ENCODE assay signal across 16 cellular contexts in the genomic region with DNA sequence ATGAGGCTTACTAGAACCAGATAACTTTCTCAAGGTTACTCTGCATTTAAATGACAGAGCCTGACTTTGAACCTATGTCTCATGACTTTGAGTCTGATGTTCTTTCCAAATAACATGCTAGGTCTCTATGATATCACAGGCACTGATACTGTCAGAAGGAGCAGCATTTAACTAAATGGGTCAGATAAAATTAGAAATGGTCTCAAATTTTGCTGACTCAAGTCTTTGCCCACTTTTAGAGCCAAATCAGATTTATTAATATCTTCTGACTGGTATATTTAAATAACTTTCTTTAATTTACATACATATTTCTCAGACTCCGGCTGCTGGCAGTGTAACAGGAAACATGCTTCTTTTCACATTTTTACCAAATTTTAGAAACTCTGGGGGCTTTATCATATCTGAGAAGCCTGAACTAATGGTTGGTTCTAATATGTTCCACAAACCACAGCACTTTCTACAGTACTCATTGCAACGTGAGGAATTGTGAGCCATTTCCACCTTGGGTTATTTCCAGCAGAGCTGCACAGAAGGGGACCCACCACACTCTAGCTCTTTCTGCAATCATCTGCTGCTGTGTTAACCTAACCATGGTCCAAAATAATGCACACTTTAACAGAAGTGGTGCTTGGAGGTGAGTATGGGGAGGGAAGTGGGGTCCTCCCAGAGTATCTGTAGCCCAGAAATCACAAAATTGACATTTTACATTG.
DNase-seq lines count a peak whose midpoint lies in the region; ATAC-seq, FAIRE-seq and TF ChIP-seq lines count a peak whose summit lies in the region.
"Had no signal": no experiment of that assay in that cellular context is flagged by ENCODE, and none has a peak within 500 bp of the region (broad histone marks: within the 10 kb centered on the region; RNA-seq: fewer than 3 reads in every experiment).

No MANE protein-coding gene starts in this region.

- FAIRE-seq in A549 (lab: Jason Lieb, UNC) = no peak

- intact Hi-C loops in body of pancreas (cut with DNase I) = no loop called here

- H2AFZ ChIP-seq in Karpas-422 (ENCODE audit: low read length) = no peak overlapping the region
- H2AFZ ChIP-seq in neural progenitor cell (replicated peaks) = peak overlapping the region; percentile 51

- TF ChIP-seq POLR2A in A549 (IDR thresholded peaks at IDR 0.05; ENCODE audit: low read length) = no peak
- TF ChIP-seq POLR2A in body of pancreas (IDR thresholded peaks at IDR 0.05) = no peak

- WGBS in A549 (ENCODE audit: missing lambda C conversion rate) = 51% methylated on average over 2 of the region's 2 CpGs
- WGBS in body of pancreas, 2 donors = 36 to 66% methylated on average over 2 of the region's 2 CpGs

- H3F3A ChIP-seq in neural progenitor cell (ENCODE audit: low read depth) = no peaks in the 10 kb centered on the region

- no peaks in the 10 kb centered on the region for H3K9me2 ChIP-seq in Karpas-422 (replicated peaks; ENCODE audit: insufficient read depth, low read length)

- no peak overlapping the region for H3K4me3 Mint-ChIP-seq in neural progenitor cell
- no peak overlapping the region for H3K4me3 Mint-ChIP-seq in stimulated activated naive B cell treated with anti-CD40 and anti-IgM and Interleukin-4, amounts not matched to agents 10 μg/mL and 1 μg/mL and 100 μg/mL, for 72 hours
- H3K4me3 Mint-ChIP-seq: CD4-positive, CD25-positive, alpha-beta regulatory T cell had no signal

- H3K27ac ChIP-seq in A549 = no peak overlapping the region
- no peak overlapping the region for H3K27ac ChIP-seq in Karpas-422 (ENCODE audit: low read length)
- H3K27ac ChIP-seq in body of pancreas = no peak overlapping the region
- H3K27ac ChIP-seq in neural progenitor cell = no peak overlapping the region
- H3K27ac ChIP-seq: BLaER1 treated with 17β-estradiol and CSF1 and Interleukin-3, amounts not matched to agents 10 nM and 100 nM had no signal

- no peaks in the 10 kb centered on the region for H3K27me3 ChIP-seq in Karpas-422 (ENCODE audit: low read length)
- H3K27me3 ChIP-seq in body of pancreas = no peaks in the 10 kb centered on the region
- H3K27me3 ChIP-seq in neural progenitor cell = no peaks in the 10 kb centered on the region
- H3K27me3 ChIP-seq: BLaER1 treated with 17β-estradiol and CSF1 and Interleukin-3, amounts not matched to agents 10 nM and 100 nM had no signal

- no peak for DNase-seq in A549 (ENCODE audit: low read depth in 1 of 2, low spot score in 1 of 2)
- peak; percentile 58 for DNase-seq in Karpas-422
- no peak for DNase-seq in body of pancreas
- DNase-seq in neural progenitor cell (ENCODE audit: low spot score) = no peak
- no peak for DNase-seq in activated effector memory CD4-positive, alpha-beta T cell treated with Interleukin-2 at 50 U/mL for 16 hours
- DNase-seq in NK-92 treated with Interleukin-12 subunit alpha and Interleukin-12 subunit beta, amount 100 ng/mL, for 24 hours (lab: John Stamatoyannopoulos, UW) = no peak
- DNase-seq in stimulated activated naive B cell treated with anti-CD40 and anti-IgM and Interleukin-4, amounts not matched to agents 10 μg/mL and 1 μg/mL and 100 μg/mL, for 72 hours = no peak
- DNase-seq: 8988T; ACHN; CD4-positive, CD25-positive, alpha-beta regulatory T cell; DMS53; GF-D8; GOT3 had no signal

- H3K9me3 Mint-ChIP-seq in neural progenitor cell = no peaks in the 10 kb centered on the region
- H3K9me3 Mint-ChIP-seq in stimulated activated naive B cell treated with anti-CD40 and anti-IgM and Interleukin-4, amounts not matched to agents 10 μg/mL and 1 μg/mL and 100 μg/mL, for 72 hours = no peaks in the 10 kb centered on the region

- TF ChIP-seq RAD21 in A549 (conservative IDR thresholded peaks at IDR 0.05 in 1 of 2, IDR thresholded peaks at IDR 0.05 in 1 of 2) = no peak

- no peaks in the 10 kb centered on the region for H3K36me3 Mint-ChIP-seq in neural progenitor cell
- H3K36me3 Mint-ChIP-seq in stimulated activated naive B cell treated with anti-CD40 and anti-IgM and Interleukin-4, amounts not matched to agents 10 μg/mL and 1 μg/mL and 100 μg/mL, for 72 hours = no peaks in the 10 kb centered on the region
- H3K36me3 Mint-ChIP-seq: CD4-positive, CD25-positive, alpha-beta regulatory T cell had no signal

- H3K9me3 ChIP-seq in A549 (no peaks in the 10 kb centered on the region), Karpas-422 (ENCODE audit: low read length) (no peaks in the 10 kb centered on the region), body of pancreas (no peaks in the 10 kb centered on the region), neural progenitor cell (ENCODE audit: low read depth) (no peaks in the 10 kb centered on the region)
- H3K9me3 ChIP-seq: BLaER1 treated with 17β-estradiol and CSF1 and Interleukin-3, amounts not matched to agents 10 nM and 100 nM; HAP-1 had no signal

- H3K4me2 ChIP-seq in A549 (no peak overlapping the region), Karpas-422 (ENCODE audit: low read depth, low read length, poor library complexity, severe bottlenecking) (peak overlapping the region; percentile 55), neural progenitor cell (no peak overlapping the region)
- H3K4me2 ChIP-seq: BLaER1 treated with 17β-estradiol and CSF1 and Interleukin-3, amounts not matched to agents 10 nM and 100 nM had no signal

- no peaks in the 10 kb centered on the region for H3K79me2 ChIP-seq in Karpas-422 (ENCODE audit: low read length)
- no peaks in the 10 kb centered on the region for H3K79me2 ChIP-seq in neural progenitor cell (ENCODE audit: low read depth)

- CTCF ChIA-PET in A549 (lab: Yijun Ruan, JAX) = no interaction called here

- no peak for ATAC-seq in A549
- ATAC-seq in body of pancreas = peak; percentile 27
- no peak for ATAC-seq in GM19035 (IDR thresholded peaks at IDR 0.05; ENCODE audit: unreplicated experiment)
- no peak for ATAC-seq in stimulated activated naive B cell treated with anti-CD40 and anti-IgM and Interleukin-4, amounts not matched to agents 10 μg/mL and 1 μg/mL and 100 μg/mL, for 72 hours (replicated peaks)

- no peaks in the 10 kb centered on the region for H3K4me1 ChIP-seq in A549
- peaks cover 20% of the 10 kb centered on the region for H3K4me1 ChIP-seq in Karpas-422 (ENCODE audit: low read length)
- peaks cover 11% of the 10 kb centered on the region for H3K4me1 ChIP-seq in body of pancreas
- peaks cover 10% of the 10 kb centered on the region for H3K4me1 ChIP-seq in neural progenitor cell
- H3K4me1 ChIP-seq: HAP-1 had no signal

- no peak overlapping the region for H3K9ac ChIP-seq in Karpas-422 (ENCODE audit: low read length)
- no peak overlapping the region for H3K9ac ChIP-seq in neural progenitor cell
- H3K9ac ChIP-seq: BLaER1 treated with 17β-estradiol and CSF1 and Interleukin-3, amounts not matched to agents 10 nM and 100 nM had no signal

- no peak for TF ChIP-seq EP300 in A549 (IDR thresholded peaks at IDR 0.05)

- POLR2A ChIA-PET in A549 (lab: Yijun Ruan, JAX) = no interaction called here

- H4K20me1 ChIP-seq in Karpas-422 (ENCODE audit: insufficient read depth, low read depth, low read length) (no peaks in the 10 kb centered on the region), neural progenitor cell (ENCODE audit: low read depth) (no peaks in the 10 kb centered on the region)
- H4K20me1 ChIP-seq: BLaER1 treated with 17β-estradiol and CSF1 and Interleukin-3, amounts not matched to agents 10 nM and 100 nM had no signal

- no peak for TF ChIP-seq CTCF in A549 (IDR thresholded peaks at IDR 0.05)
- no peak for TF ChIP-seq CTCF in body of pancreas (IDR thresholded peaks at IDR 0.05)
- no peak for TF ChIP-seq CTCF in neural progenitor cell (IDR thresholded peaks at IDR 0.05)

- no peaks in the 10 kb centered on the region for H3K27me3 Mint-ChIP-seq in neural progenitor cell (ENCODE audit: insufficient read depth, low read depth)
- H3K27me3 Mint-ChIP-seq in stimulated activated naive B cell treated with anti-CD40 and anti-IgM and Interleukin-4, amounts not matched to agents 10 μg/mL and 1 μg/mL and 100 μg/mL, for 72 hours = peaks cover 15 to 16% of the 10 kb centered on the region in 2 donors
- H3K27me3 Mint-ChIP-seq: CD4-positive, CD25-positive, alpha-beta regulatory T cell had no signal

- H3K36me3 ChIP-seq in Karpas-422 (ENCODE audit: insufficient read depth, low read length) (no peaks in the 10 kb centered on the region), body of pancreas (replicated peaks in 1 of 2; ENCODE audit: insufficient read depth in 1 of 2, low read depth in 2 of 2) (no peaks in the 10 kb centered on the region), neural progenitor cell (no peaks in the 10 kb centered on the region)
- H3K36me3 ChIP-seq: BLaER1 treated with 17β-estradiol and CSF1 and Interleukin-3, amounts not matched to agents 10 nM and 100 nM; HAP-1 had no signal

- H3K4me3 ChIP-seq in A549 (no peak overlapping the region), Karpas-422 (ENCODE audit: low read length) (no peak overlapping the region), body of pancreas (no peak overlapping the region), neural progenitor cell (no peak overlapping the region)
- H3K4me3 ChIP-seq: BLaER1 treated with 17β-estradiol and CSF1 and Interleukin-3, amounts not matched to agents 10 nM and 100 nM; HAP-1 had no signal

- no peak overlapping the region for H3K27ac Mint-ChIP-seq in neural progenitor cell
- H3K27ac Mint-ChIP-seq in stimulated activated naive B cell treated with anti-CD40 and anti-IgM and Interleukin-4, amounts not matched to agents 10 μg/mL and 1 μg/mL and 100 μg/mL, for 72 hours = no peak overlapping the region
- H3K27ac Mint-ChIP-seq: CD4-positive, CD25-positive, alpha-beta regulatory T cell had no signal

- H3K4me1 Mint-ChIP-seq in neural progenitor cell = no peaks in the 10 kb centered on the region
- H3K4me1 Mint-ChIP-seq in stimulated activated naive B cell treated with anti-CD40 and anti-IgM and Interleukin-4, amounts not matched to agents 10 μg/mL and 1 μg/mL and 100 μg/mL, for 72 hours = no peaks in the 10 kb centered on the region
- H3K4me1 Mint-ChIP-seq: CD4-positive, CD25-positive, alpha-beta regulatory T cell had no signal

TF ChIP-seq in A549, 52 proteins besides CTCF, POLR2A, EP300 and RAD21:
- peak; percentile 81 for TF ChIP-seq MAFK (IDR thresholded peaks at IDR 0.05; ENCODE audit: partially characterized antibody)
- TF ChIP-seq, protein P1, sequence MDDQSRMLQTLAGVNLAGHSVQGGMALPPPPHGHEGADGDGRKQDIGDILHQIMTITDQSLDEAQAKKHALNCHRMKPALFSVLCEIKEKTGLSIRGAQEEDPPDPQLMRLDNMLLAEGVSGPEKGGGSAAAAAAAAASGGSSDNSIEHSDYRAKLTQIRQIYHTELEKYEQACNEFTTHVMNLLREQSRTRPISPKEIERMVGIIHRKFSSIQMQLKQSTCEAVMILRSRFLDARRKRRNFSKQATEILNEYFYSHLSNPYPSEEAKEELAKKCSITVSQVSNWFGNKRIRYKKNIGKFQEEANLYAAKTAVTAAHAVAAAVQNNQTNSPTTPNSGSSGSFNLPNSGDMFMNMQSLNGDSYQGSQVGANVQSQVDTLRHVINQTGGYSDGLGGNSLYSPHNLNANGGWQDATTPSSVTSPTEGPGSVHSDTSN (IDR thresholded peaks at IDR 0.05) = no peak
